Comparison of ENCODE assay signal across 17 cellular contexts in genomic region chr13:99182439-99182838, GRCh38.
"Had no signal": no experiment of that assay in that cellular context is flagged by ENCODE, and none has a peak within 500 bp of the region (broad histone marks: within the 10 kb centered on the region; RNA-seq: fewer than 3 reads in every experiment).

No MANE protein-coding gene starts in this region.

- H3K4me1 ChIP-seq: left ventricle myocardium inferior, sigmoid colon, stomach had no signal

- H3K4me2 ChIP-seq: hepatocyte had no signal

- ATAC-seq: left cardiac atrium; naive thymus-derived CD8-positive, alpha-beta T cell had no signal

- H3K36me3 ChIP-seq: left ventricle myocardium inferior, sigmoid colon, stomach had no signal

- H3K79me2 ChIP-seq: hepatocyte had no signal

- H3K4me3 ChIP-seq: dorsolateral prefrontal cortex, hepatocyte, left ventricle myocardium inferior, lung, sigmoid colon, skin epidermis, stomach had no signal

- H3K27me3 ChIP-seq: dorsolateral prefrontal cortex, hepatocyte, sigmoid colon, stomach had no signal

- H2AFZ ChIP-seq: hepatocyte had no signal

- DNase-seq: cortex of kidney; dorsolateral prefrontal cortex; effector CD8-positive, alpha-beta T cell; foreskin melanocyte; head of caudate nucleus; kidney; left cardiac atrium; left ventricle myocardium inferior; naive thymus-derived CD8-positive, alpha-beta T cell; posterior cingulate gyrus; sigmoid colon; stimulated activated CD4-positive, alpha-beta T cell treated with anti-CD3 and anti-CD28 coated beads, Interleukin-2, amount 100 ng/mL, for 24 hours; stomach had no signal

- H3K27ac ChIP-seq: dorsolateral prefrontal cortex, hepatocyte, left ventricle myocardium inferior, sigmoid colon, stomach had no signal

- FAIRE-seq: urothelium cell line had no signal
